Comparison of ENCODE assay signal across 8 cellular contexts in genomic region chr18:48933578-48934399, GRCh38. TPM values are rescaled to one million over a fixed set of nuclear protein-coding genes. Genes with fewer than 3 reads are reported as not detected.
A peak's percentile ranks its signal among the peaks of the same experiment; 100 is the strongest.
DNase-seq lines count a peak whose midpoint lies in the region; ATAC-seq and TF ChIP-seq lines count a peak whose summit lies in the region.

No MANE protein-coding gene starts in this region.

- no peak for DNase-seq in activated CD4-positive, alpha-beta T cell treated with anti-CD3 and anti-CD28 coated beads, Interleukin-2, amount 10 ng/mL, durations not matched to agents 24 days and 14 days
- no peak for DNase-seq in activated CD4-positive, alpha-beta T cell treated with anti-CD3 and anti-CD28 coated beads, Interleukin-2, amount 50 U/mL, for 4 hours
- DNase-seq in activated naive CD8-positive, alpha-beta T cell treated with anti-CD3 and anti-CD28 coated beads for 36 hours, result no peak
- DNase-seq in thoracic aorta (ENCODE audit: low spot score) (no peak), NCI-H2196 (lab: John Stamatoyannopoulos, UW; ENCODE audit: unreplicated experiment) (no peak)

- H3K36me3 ChIP-seq in thoracic aorta, result no peaks in the 10 kb centered on the region

- TF ChIP-seq CTCF in thoracic aorta (IDR thresholded peaks at IDR 0.05), result no peak

- H3K27ac ChIP-seq in layer of hippocampus (ENCODE audit: low read depth, low read length) (peak overlapping the region; percentile 89), thoracic aorta (peak overlapping the region; percentile 86 to 87)

- no peaks in the 10 kb centered on the region for H3K9me3 ChIP-seq in thoracic aorta

- peak overlapping the region; percentile 84 for H3K4me3 Mint-ChIP-seq in activated CD4-positive, alpha-beta T cell treated with anti-CD3 and anti-CD28 coated beads, Interleukin-2, amount 10 ng/mL, durations not matched to agents 24 days and 14 days
- peak overlapping the region; percentile 40 for H3K4me3 Mint-ChIP-seq in activated naive CD8-positive, alpha-beta T cell treated with anti-CD3 and anti-CD28 coated beads for 36 hours

- ATAC-seq in thoracic aorta (ENCODE audit: insufficient number of reproducible peaks, low FRiP score, low read depth) (no peak), GM21381 (IDR thresholded peaks at IDR 0.05; ENCODE audit: unreplicated experiment) (no peak), GM21390 (IDR thresholded peaks at IDR 0.05; ENCODE audit: unreplicated experiment) (no peak)

- intact Hi-C loops in activated CD4-positive, alpha-beta T cell treated with anti-CD3 and anti-CD28 coated beads, Interleukin-2, amount 10 ng/mL, durations not matched to agents 24 days and 14 days (cut with micrococcal nuclease), result loop anchor here (2.0 kb wide), 1 partner anchor 99 kb away; no protein-coding TSS in a partner anchor

- H3K4me1 ChIP-seq in thoracic aorta (ENCODE audit: control insufficient read depth in 1 of 2, low read depth in 2 of 2), result peaks cover 85 to 100% of the 10 kb centered on the region in 2 donors

- H3K9me3 Mint-ChIP-seq in activated CD4-positive, alpha-beta T cell treated with anti-CD3 and anti-CD28 coated beads, Interleukin-2, amount 10 ng/mL, durations not matched to agents 24 days and 14 days, result no peaks in the 10 kb centered on the region
- no peaks in the 10 kb centered on the region for H3K9me3 Mint-ChIP-seq in activated naive CD8-positive, alpha-beta T cell treated with anti-CD3 and anti-CD28 coated beads for 36 hours

- no peaks in the 10 kb centered on the region for H3K27me3 ChIP-seq in layer of hippocampus (ENCODE audit: control insufficient read depth, insufficient read depth, low read length)
- no peaks in the 10 kb centered on the region for H3K27me3 ChIP-seq in thoracic aorta (replicated peaks; ENCODE audit: insufficient read depth)

- peaks cover 35% of the 10 kb centered on the region for H3K36me3 Mint-ChIP-seq in activated CD4-positive, alpha-beta T cell treated with anti-CD3 and anti-CD28 coated beads, Interleukin-2, amount 10 ng/mL, durations not matched to agents 24 days and 14 days (ENCODE audit: low read depth)
- H3K36me3 Mint-ChIP-seq in activated naive CD8-positive, alpha-beta T cell treated with anti-CD3 and anti-CD28 coated beads for 36 hours, result peaks cover 32% of the 10 kb centered on the region

- peak overlapping the region; percentile 62 for H3K4me3 ChIP-seq in thoracic aorta

- H3K4me1 Mint-ChIP-seq in activated CD4-positive, alpha-beta T cell treated with anti-CD3 and anti-CD28 coated beads, Interleukin-2, amount 10 ng/mL, durations not matched to agents 24 days and 14 days, result peaks cover 86% of the 10 kb centered on the region
- H3K4me1 Mint-ChIP-seq in activated naive CD8-positive, alpha-beta T cell treated with anti-CD3 and anti-CD28 coated beads for 36 hours, result peaks cover 69% of the 10 kb centered on the region

- peak overlapping the region; percentile 98 for H3K27ac Mint-ChIP-seq in activated CD4-positive, alpha-beta T cell treated with anti-CD3 and anti-CD28 coated beads, Interleukin-2, amount 10 ng/mL, durations not matched to agents 24 days and 14 days
- H3K27ac Mint-ChIP-seq in activated naive CD8-positive, alpha-beta T cell treated with anti-CD3 and anti-CD28 coated beads for 36 hours, result peak overlapping the region; percentile 95

- H3K27me3 Mint-ChIP-seq in activated CD4-positive, alpha-beta T cell treated with anti-CD3 and anti-CD28 coated beads, Interleukin-2, amount 10 ng/mL, durations not matched to agents 24 days and 14 days, result no peaks in the 10 kb centered on the region
- H3K27me3 Mint-ChIP-seq in activated naive CD8-positive, alpha-beta T cell treated with anti-CD3 and anti-CD28 coated beads for 36 hours, result no peaks in the 10 kb centered on the region

RNA-seq across cellular contexts. Expression of gene SMAD7, which starts 17.0 kb away (rescaled TPM):
- total RNA-seq in activated CD4-positive, alpha-beta T cell treated with anti-CD3 and anti-CD28 coated beads, Interleukin-2, amount 10 ng/mL, durations not matched to agents 24 days and 14 days, result 21.8 and 22.4 TPM in 2 replicates
- 1 to 10 TPM; 9.0 to 9.4 TPM for total RNA-seq in activated naive CD8-positive, alpha-beta T cell treated with anti-CD3 and anti-CD28 coated beads for 36 hours
- total RNA-seq in thoracic aorta, result 100 to 1,000 TPM in 1 of 2 donors, 10 to 100 TPM in 1; 80.8 to 107 TPM
